Comparison of ENCODE assay signal across 15 cellular contexts in the genomic region with DNA sequence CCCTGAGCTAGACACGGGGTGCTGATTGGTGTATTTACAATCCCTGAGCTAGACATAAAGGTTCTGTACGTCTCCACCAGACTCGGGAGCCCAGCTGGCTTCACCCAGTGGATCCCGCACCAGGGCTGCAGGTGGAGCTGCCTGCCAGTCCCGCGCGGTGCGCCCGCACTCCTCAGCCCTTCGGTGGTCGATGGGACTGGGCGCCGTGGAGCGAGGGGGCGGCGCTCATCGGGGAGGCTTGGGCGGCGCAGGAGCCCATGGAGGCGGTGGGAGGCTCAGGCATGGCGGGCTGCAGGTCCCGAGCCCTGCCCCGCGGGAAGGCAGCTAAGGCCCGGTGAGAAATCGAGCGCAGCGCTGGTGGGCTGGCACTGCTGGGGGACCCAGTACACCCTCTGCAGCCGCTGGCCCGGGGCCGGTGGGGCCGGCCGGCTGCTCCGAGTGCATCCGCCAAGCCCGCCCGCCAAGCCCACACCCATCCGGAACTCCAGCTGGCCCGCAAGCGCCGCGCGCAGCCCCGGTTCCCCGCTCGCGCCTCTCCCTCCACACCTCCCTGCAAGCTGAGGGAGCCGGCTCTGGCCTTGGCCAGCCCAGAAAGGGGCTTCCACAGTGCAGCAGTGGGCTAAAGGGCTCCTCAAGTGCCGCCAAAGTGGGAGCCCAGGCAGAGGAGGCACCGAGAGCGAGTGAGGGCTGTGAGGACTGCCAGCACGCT. TPM values are rescaled to one million over a fixed set of nuclear protein-coding genes. Genes with fewer than 3 reads are reported as not detected.
"Had no signal": no experiment of that assay in that cellular context is flagged by ENCODE, and none has a peak within 500 bp of the region (broad histone marks: within the 10 kb centered on the region; RNA-seq: fewer than 3 reads in every experiment).

No MANE protein-coding gene starts in this region.

RNA-seq across cellular contexts. Expression of a gene that starts 14.5 kb away (rescaled TPM):
- total RNA-seq: dermis blood vessel endothelial cell, endothelial cell of umbilical vein, epithelial cell of proximal tubule, esophagus squamous epithelium, gastrocnemius medialis, glomerular endothelial cell, left colon, left lobe of liver, left ventricle myocardium superior, lower leg skin, mammary epithelial cell, mononuclear cell, mucosa of gallbladder had no signal
- polyA plus RNA-seq: endothelial cell of umbilical vein, esophagus, keratinocyte, mammary epithelial cell had no signal
